8 cellular contexts compared by ENCODE assay signal in genomic region chr3:12193485-12194165, GRCh38. TPM values are rescaled to one million over a fixed set of nuclear protein-coding genes. Genes with fewer than 3 reads are reported as not detected.
DNase-seq lines count a peak whose midpoint lies in the region; ATAC-seq and TF ChIP-seq lines count a peak whose summit lies in the region.

No MANE protein-coding gene starts in this region.

- no peak overlapping the region for H3K27ac Mint-ChIP-seq in activated CD8-positive, alpha-beta T cell treated with anti-CD3 and anti-CD28 coated beads, Interleukin-2, amount 10 ng/mL, durations not matched to agents 7 days and 5 days
- H3K27ac Mint-ChIP-seq in type B pancreatic cell, result peak overlapping the region; percentile 17

- CTCF ChIA-PET in activated CD8-positive, alpha-beta T cell treated with anti-CD3 and anti-CD28 coated beads, Interleukin-2, amount 10 ng/mL, durations not matched to agents 7 days and 5 days (lab: Charles Lee), result interaction anchor here (0.6 to 1.9 kb wide), 4 partner anchors 10 to 286 kb away, joined by 3 to 7 read pairs (median 6); no protein-coding TSS in a partner anchor

- H3K4me3 Mint-ChIP-seq in activated CD8-positive, alpha-beta T cell treated with anti-CD3 and anti-CD28 coated beads, Interleukin-2, amount 10 ng/mL, durations not matched to agents 7 days and 5 days, result no peak overlapping the region
- no peak overlapping the region for H3K4me3 Mint-ChIP-seq in type B pancreatic cell

- no peaks in the 10 kb centered on the region for H3K36me3 Mint-ChIP-seq in activated CD8-positive, alpha-beta T cell treated with anti-CD3 and anti-CD28 coated beads, Interleukin-2, amount 10 ng/mL, durations not matched to agents 7 days and 5 days (ENCODE audit: low read depth)
- H3K36me3 Mint-ChIP-seq in type B pancreatic cell, result no peaks in the 10 kb centered on the region

- POLR2A ChIA-PET in activated CD8-positive, alpha-beta T cell treated with anti-CD3 and anti-CD28 coated beads, Interleukin-2, amount 10 ng/mL, durations not matched to agents 7 days and 5 days (lab: Charles Lee), result no interaction called here

- no peaks in the 10 kb centered on the region for H3K27me3 Mint-ChIP-seq in activated CD8-positive, alpha-beta T cell treated with anti-CD3 and anti-CD28 coated beads, Interleukin-2, amount 10 ng/mL, durations not matched to agents 7 days and 5 days (ENCODE audit: low read depth)
- no peaks in the 10 kb centered on the region for H3K27me3 Mint-ChIP-seq in type B pancreatic cell

- ATAC-seq in GM21367 (IDR thresholded peaks at IDR 0.05; ENCODE audit: unreplicated experiment), result peak; percentile 51
- peak; percentile 72 for ATAC-seq in activated CD8-positive, alpha-beta T cell treated with anti-CD3 and anti-CD28 coated beads, Interleukin-2, amount 10 ng/mL, durations not matched to agents 7 days and 5 days

- no peaks in the 10 kb centered on the region for H3K9me3 Mint-ChIP-seq in activated CD8-positive, alpha-beta T cell treated with anti-CD3 and anti-CD28 coated beads, Interleukin-2, amount 10 ng/mL, durations not matched to agents 7 days and 5 days (ENCODE audit: insufficient read depth)
- H3K9me3 Mint-ChIP-seq in type B pancreatic cell, result no peaks in the 10 kb centered on the region

- TF ChIP-seq CTCF in type B pancreatic cell (conservative IDR thresholded peaks at IDR 0.05), result no peak

- H3K4me1 Mint-ChIP-seq in activated CD8-positive, alpha-beta T cell treated with anti-CD3 and anti-CD28 coated beads, Interleukin-2, amount 10 ng/mL, durations not matched to agents 7 days and 5 days (ENCODE audit: low read depth), result peaks cover 33% of the 10 kb centered on the region
- peaks cover 10% of the 10 kb centered on the region for H3K4me1 Mint-ChIP-seq in type B pancreatic cell (ENCODE audit: unreplicated experiment)

- DNase-seq in Daoy (ENCODE audit: low read depth) (peak; percentile 89), HK-2 (ENCODE audit: unreplicated experiment) (peak; percentile 56), islet precursor cell (peak; percentile 69), type B pancreatic cell (ENCODE audit: extremely low spot score, unreplicated experiment) (no peak), NCI-H1048 (lab: John Stamatoyannopoulos, UW) (no peak), NCI-H526 treated with DMSO at 0.1 percent for 48 hours (lab: John Stamatoyannopoulos, UW) (no peak)
- peak; percentile 48 for DNase-seq in activated CD8-positive, alpha-beta T cell treated with anti-CD3 and anti-CD28 coated beads, Interleukin-2, amount 10 ng/mL, durations not matched to agents 7 days and 5 days

RNA-seq across cellular contexts. Expression of gene TIMP4, which starts 34.9 kb away (rescaled TPM):
- total RNA-seq in Daoy (2014; rRNA removed; shearing (Covaris generic)), result 1.7 and 2.2 TPM in 2 replicates
- not detected for total RNA-seq in activated CD8-positive, alpha-beta T cell treated with anti-CD3 and anti-CD28 coated beads, Interleukin-2, amount 10 ng/mL, durations not matched to agents 7 days and 5 days
- total RNA-seq in type B pancreatic cell (ENCODE audit: low replicate concordance), result 0.43 and 0.48 TPM in 2 replicates

Comparison
In these comparisons a context has a peak if more than half of its experiments do, and no peak if none do; other contexts are left out.
1. DNase-seq: peak in Daoy (single experiment), HK-2 (single experiment), activated CD8-positive, alpha-beta T cell treated with anti-CD3 and anti-CD28 coated beads, Interleukin-2, amount 10 ng/mL, durations not matched to agents 7 days and 5 days (single experiment) and islet precursor cell (single experiment); none in type B pancreatic cell (single experiment), NCI-H1048 (single experiment) and NCI-H526 treated with DMSO at 0.1 percent for 48 hours (single experiment).